1 cellular context compared by ENCODE assay signal in genomic region chr3:66998075-66998898, GRCh38.
TF ChIP-seq lines count a peak whose summit lies in the region.

TSS of gene KBTBD8 (plus strand) at chr3:66998307. CDS start at chr3:66998356, 49 bp downstream.

TF ChIP-seq in K562, 482 proteins besides CTCF, POLR2A, EP300 and RAD21 (continued from another document and continues in another):
- TF ChIP-seq ZEB2 (IDR thresholded peaks at IDR 0.05) (0 out of 2 replicates have a peak, but pooled peaks have one; percentile 21), ID3 (CRISPR knock-in tag; IDR thresholded peaks at IDR 0.05) (no peak), ID3 (tag; IDR thresholded peaks at IDR 0.05) (no peak), ZNF589 (CRISPR knock-in tag; IDR thresholded peaks at IDR 0.05; ENCODE audit: low read depth) (no peak), RB1 (IDR thresholded peaks at IDR 0.05; ENCODE audit: low read depth) (peak; percentile 48; the same call in 1 of the 2 replicates), TFAP4 (CRISPR knock-in tag; IDR thresholded peaks at IDR 0.05; ENCODE audit: borderline replicate concordance) (peak; percentile 52; the same call in 1 of the 2 replicates), PTBP1 (IDR thresholded peaks at IDR 0.05; ENCODE audit: low read depth, low read length) (no peak), ZNF551 (CRISPR knock-in tag; IDR thresholded peaks at IDR 0.05) (no peak), NFRKB (IDR thresholded peaks at IDR 0.05; ENCODE audit: low read depth) (peak; percentile 24; the same call in 1 of the 2 replicates), CREB3 (tag; conservative IDR thresholded peaks at IDR 0.05; ENCODE audit: low read depth) (no peak), RERE (CRISPR knock-in tag; IDR thresholded peaks at IDR 0.05; ENCODE audit: borderline replicate concordance) (no peak), YY1 (IDR thresholded peaks at IDR 0.05; ENCODE audit: borderline replicate concordance in 1 of 3, control insufficient read depth in 1 of 3, extremely low read depth in 1 of 3, insufficient read depth in 3 of 3, insufficient read length in 1 of 3, insufficient replicate concordance in 2 of 3, low read depth in 1 of 3, low read length in 2 of 3) (peak in 2 of 3 experiments; percentile 56 to 85), LCOR (CRISPR knock-in tag; IDR thresholded peaks at IDR 0.05) (no peak), CBX5 (IDR thresholded peaks at IDR 0.05; ENCODE audit: borderline replicate concordance, low read depth) (no peak), MYBL2 (IDR thresholded peaks at IDR 0.05; ENCODE audit: low read depth) (no peak), MYBL2 (CRISPR knock-in tag; IDR thresholded peaks at IDR 0.05; ENCODE audit: borderline replicate concordance) (no peak), ARHGAP35 (IDR thresholded peaks at IDR 0.05; ENCODE audit: partially characterized antibody) (no peak), ATF2 (CRISPR knock-in tag; IDR thresholded peaks at IDR 0.05) (no peak), XRCC5 (IDR thresholded peaks at IDR 0.05; ENCODE audit: low read depth, low read length) (no peak), CTBP1 (IDR thresholded peaks at IDR 0.05; ENCODE audit: borderline replicate concordance) (peak; percentile 64; the same call in 1 of the 2 replicates), ZFP30 (CRISPR knock-in tag; IDR thresholded peaks at IDR 0.05; ENCODE audit: borderline replicate concordance) (no peak), ZNF707 (CRISPR knock-in tag; conservative IDR thresholded peaks at IDR 0.05) (no peak), IRF2 (CRISPR knock-in tag; IDR thresholded peaks at IDR 0.05) (no peak), ZNF830 (CRISPR knock-in tag; IDR thresholded peaks at IDR 0.05) (no peak), BRD9 (IDR thresholded peaks at IDR 0.05; ENCODE audit: low read depth, partially characterized antibody) (no peak), FOXJ2 (tag; IDR thresholded peaks at IDR 0.05) (no peak), POLR2B (IDR thresholded peaks at IDR 0.05; ENCODE audit: low read depth, partially characterized antibody) (peak; percentile 53), RCOR1 (IDR thresholded peaks at IDR 0.05; ENCODE audit: borderline replicate concordance in 1 of 2, low read depth in 2 of 2, low read length in 2 of 2) (no peak), TEAD2 (tag; IDR thresholded peaks at IDR 0.05) (no peak), PHB (CRISPR knock-in tag; IDR thresholded peaks at IDR 0.05) (no peak), SNIP1 (IDR thresholded peaks at IDR 0.05; ENCODE audit: low read depth) (peak; percentile 82; the same call in 1 of the 2 replicates), CXXC5 (CRISPR knock-in tag; IDR thresholded peaks at IDR 0.05) (peak; percentile 7), ZKSCAN8 (CRISPR knock-in tag; IDR thresholded peaks at IDR 0.05) (no peak), U2AF1 (optimal IDR thresholded peaks at IDR 0.05; ENCODE audit: low read depth, low read length) (no peak), ZNF407 (IDR thresholded peaks at IDR 0.05; ENCODE audit: low read depth) (no peak), KLF13 (tag; IDR thresholded peaks at IDR 0.05; ENCODE audit: borderline replicate concordance, low read depth) (no peak), ATF3 (IDR thresholded peaks at IDR 0.05) (no peak), ATF3 (CRISPR knock-in tag; conservative IDR thresholded peaks at IDR 0.05) (no peak), NR2C1 (IDR thresholded peaks at IDR 0.05) (no peak), NR2C1 (tag; IDR thresholded peaks at IDR 0.05) (peak; percentile 60), E2F4 (CRISPR knock-in tag; IDR thresholded peaks at IDR 0.05; ENCODE audit: low read depth) (no peak), XRCC4 (IDR thresholded peaks at IDR 0.05; ENCODE audit: extremely low read depth, insufficient read depth, insufficient read length) (no peak), TRIM25 (IDR thresholded peaks at IDR 0.05; ENCODE audit: borderline replicate concordance) (no peak)
